In the genomic region with DNA sequence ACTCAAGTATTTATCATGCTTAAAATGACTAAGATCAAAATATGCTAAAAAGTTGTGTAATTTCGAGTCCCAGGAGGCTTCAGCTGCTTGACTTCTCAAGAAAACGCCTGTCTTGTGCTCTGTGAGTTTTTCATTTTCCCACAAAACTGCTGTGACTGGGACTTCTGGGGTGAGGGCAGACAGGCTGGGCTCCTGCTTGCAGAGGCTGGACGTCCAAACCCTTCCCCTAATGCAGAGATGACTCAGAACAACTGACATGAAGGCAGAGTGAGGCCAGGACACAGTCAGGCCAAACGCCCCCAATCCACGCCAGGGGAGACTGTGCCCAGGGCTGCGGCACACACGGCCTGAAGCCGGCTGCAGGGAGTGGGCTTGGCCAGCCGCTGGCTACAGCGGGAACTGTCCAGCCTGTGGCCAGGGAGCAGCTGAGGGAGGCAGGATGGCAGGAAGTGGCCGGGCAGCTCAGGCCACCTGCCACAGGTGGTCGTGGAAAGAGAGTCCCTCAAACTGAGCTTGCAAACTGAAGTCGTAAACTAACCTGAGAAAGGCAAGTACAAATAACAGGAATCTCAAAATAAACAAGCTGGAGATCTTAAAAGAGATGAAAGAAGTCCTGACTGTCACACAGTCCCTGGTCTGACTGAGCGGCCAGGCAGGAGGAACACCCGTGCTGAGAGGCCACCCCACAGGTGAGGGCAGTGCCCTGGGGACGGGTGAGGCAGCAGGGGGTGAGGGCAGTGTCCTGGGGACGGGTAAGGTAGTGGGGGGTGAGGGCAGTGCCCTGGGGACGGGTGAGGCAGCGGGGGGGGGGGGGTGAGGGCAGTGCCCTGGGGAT, we compare ENCODE assay signal across 14 cellular contexts. TPM values are rescaled to one million over a fixed set of nuclear protein-coding genes. Genes with fewer than 3 reads are reported as not detected.
A peak's percentile ranks its signal among the peaks of the same experiment; 100 is the strongest.
DNase-seq lines count a peak whose midpoint lies in the region; ATAC-seq and TF ChIP-seq lines count a peak whose summit lies in the region.
"Had no signal": no experiment of that assay in that cellular context is flagged by ENCODE, and none has a peak within 500 bp of the region (broad histone marks: within the 10 kb centered on the region; RNA-seq: fewer than 3 reads in every experiment).

No MANE protein-coding gene starts in this region.

- CTCF ChIA-PET in Panc1 (lab: Charles Lee) = no interaction called here

- H3K9ac ChIP-seq in skeletal muscle tissue (ENCODE audit: low read depth in 1 of 3, low read length in 3 of 3) = no peak overlapping the region

- H3K36me3 ChIP-seq in Panc1 (ENCODE audit: control insufficient read depth, insufficient read depth, low read length) (no peaks in the 10 kb centered on the region), skeletal muscle tissue (ENCODE audit: control insufficient read depth in 3 of 3, insufficient read depth in 3 of 3, low read length in 3 of 3) (peaks cover 18 to 24% (median 23%) of the 10 kb centered on the region in 3 donors)

- H3K9me3 ChIP-seq in Panc1 (ENCODE audit: control insufficient read depth, insufficient read depth, low read depth, low read length) (no peaks in the 10 kb centered on the region), skeletal muscle tissue (ENCODE audit: control insufficient read depth in 3 of 3, low read length in 3 of 3) (no peaks in the 10 kb centered on the region)
- H3K9me3 ChIP-seq: spleen had no signal

- TF ChIP-seq CTCF in Panc1 (IDR thresholded peaks at IDR 0.05) (no peak), fibroblast of mammary gland (conservative IDR thresholded peaks at IDR 0.05; ENCODE audit: control insufficient read depth, insufficient read depth, low read depth, low read length) (no peak)

- no peak overlapping the region for H3K4me3 ChIP-seq in Panc1 (ENCODE audit: low read depth in 2 of 2, low read length in 2 of 2)
- H3K4me3 ChIP-seq in fibroblast of mammary gland (ENCODE audit: control insufficient read depth, low read depth, low read length) = peak overlapping the region; percentile 4
- no peak overlapping the region for H3K4me3 ChIP-seq in skeletal muscle tissue (ENCODE audit: low read length in 3 of 3)
- H3K4me3 ChIP-seq: spleen had no signal

- POLR2A ChIA-PET in Panc1 (lab: Charles Lee) = no interaction called here

- no TSS peak for BruUV-seq in Panc1 (replicated peaks; lab: Mats Ljungman, UMichigan)

- H3K4me1 ChIP-seq in Panc1 (ENCODE audit: control insufficient read depth, insufficient read depth, low read length) (peaks cover 7% of the 10 kb centered on the region; the same call in 1 of the 2 replicates), skeletal muscle tissue (ENCODE audit: control insufficient read depth in 3 of 3, insufficient read depth in 3 of 3, low read length in 3 of 3) (peaks cover 18 to 19% (median 18%) of the 10 kb centered on the region in 3 donors)

- intact Hi-C loops in Panc1 (cut with micrococcal nuclease; ENCODE audit: unreplicated experiment) = no loop called here

- H3K27ac ChIP-seq in Panc1 (ENCODE audit: low read length) (no peak overlapping the region), skeletal muscle tissue (ENCODE audit: low read depth, low read length) (peak overlapping the region; percentile 51)
- H3K27ac ChIP-seq: spleen had no signal

- ATAC-seq in Panc1 (peak; percentile 59), GM19397 (IDR thresholded peaks at IDR 0.05; ENCODE audit: unreplicated experiment) (no peak)
- ATAC-seq: T-cell had no signal

- DNase-seq in ELR (ENCODE audit: low read depth) (peak; percentile 77), Panc1 (ENCODE audit: low read depth, low spot score) (no peak), fibroblast of mammary gland (ENCODE audit: low read depth) (peak; percentile 100), amygdala (lab: John Stamatoyannopoulos, UW) (no peak)
- DNase-seq in effector CD8-positive, alpha-beta T cell (lab: John Stamatoyannopoulos, UW) = no peak
- DNase-seq: anterior cingulate cortex; DMS79 treated with DMSO at 0.1 percent for 48 hours; NCI-H524; spleen; stimulated activated CD8-positive, alpha-beta memory T cell treated with anti-CD3 and anti-CD28 coated beads, Interleukin-4, amount 100 ng/mL, for 48 hours; T-cell had no signal

- no peaks in the 10 kb centered on the region for H3K27me3 ChIP-seq in Panc1 (ENCODE audit: control insufficient read depth, insufficient read depth, low read length)
- H3K27me3 ChIP-seq in skeletal muscle tissue (ENCODE audit: control insufficient read depth in 3 of 3, insufficient read depth in 3 of 3, low read length in 3 of 3) = no peaks in the 10 kb centered on the region
- H3K27me3 ChIP-seq: spleen had no signal

- in situ Hi-C loops in Panc1 (cut with HindIII; ENCODE audit: low pct_unique_long_range_greater_than_20kb, low sequenced_read_pairs) = no loop called here

RNA-seq across cellular contexts. Expression of gene HEXD, which starts 21.3 kb away (rescaled TPM):
- total RNA-seq in Panc1 (2021; ENCODE audit: unreplicated experiment) (25.6 TPM), skeletal muscle tissue (11.5 TPM)
- polyA plus RNA-seq in Panc1 (2012; ENCODE audit: insufficient read length) = 34.0 TPM

RNA-seq across cellular contexts. Expression of gene OGFOD3, which starts 21.6 kb away (rescaled TPM):
- 53.9 TPM for total RNA-seq in Panc1 (2021; ENCODE audit: unreplicated experiment)
- polyA plus RNA-seq in Panc1 (2012; ENCODE audit: insufficient read length) = 76.1 TPM
- 20.9 TPM for total RNA-seq in skeletal muscle tissue

RNA-seq across cellular contexts. Expression of gene UTS2R, which starts 25.3 kb away (rescaled TPM):
- 0.39 TPM for total RNA-seq in Panc1 (2021; ENCODE audit: unreplicated experiment)
- polyA plus RNA-seq in Panc1 (2012; ENCODE audit: insufficient read length) = 0.16 TPM
- total RNA-seq in skeletal muscle tissue = 1.6 TPM
- total RNA-seq: glomerular endothelial cell, T-cell had no signal
- polyA plus RNA-seq: spleen had no signal

RNA-seq across cellular contexts. Expression of gene TEX19, which starts 37.8 kb away (rescaled TPM):
- 0.21 TPM for total RNA-seq in Panc1 (2021; ENCODE audit: unreplicated experiment)
- not detected for polyA plus RNA-seq in Panc1 (2012; ENCODE audit: insufficient read length)
- total RNA-seq in skeletal muscle tissue = 0.52 TPM
- total RNA-seq: glomerular endothelial cell, spleen, T-cell had no signal
- polyA plus RNA-seq: spleen had no signal

RNA-seq across cellular contexts. Expression of gene CYBC1, which starts 53.7 kb away (rescaled TPM):
- total RNA-seq in Panc1 (2021; ENCODE audit: unreplicated experiment) (174 TPM), skeletal muscle tissue (15.1 TPM)
- polyA plus RNA-seq in Panc1 (2012; ENCODE audit: insufficient read length) = 161 TPM

Comparison
In these comparisons a context has a peak if more than half of its experiments do, and no peak if none do; other contexts are left out.
1. DNase-seq: peak in ELR (single experiment) and fibroblast of mammary gland (single experiment); none in Panc1 (single experiment), amygdala (0 of 56) and effector CD8-positive, alpha-beta T cell (single experiment).